Comparison of ENCODE assay signal across 1 cellular context in the genomic region with DNA sequence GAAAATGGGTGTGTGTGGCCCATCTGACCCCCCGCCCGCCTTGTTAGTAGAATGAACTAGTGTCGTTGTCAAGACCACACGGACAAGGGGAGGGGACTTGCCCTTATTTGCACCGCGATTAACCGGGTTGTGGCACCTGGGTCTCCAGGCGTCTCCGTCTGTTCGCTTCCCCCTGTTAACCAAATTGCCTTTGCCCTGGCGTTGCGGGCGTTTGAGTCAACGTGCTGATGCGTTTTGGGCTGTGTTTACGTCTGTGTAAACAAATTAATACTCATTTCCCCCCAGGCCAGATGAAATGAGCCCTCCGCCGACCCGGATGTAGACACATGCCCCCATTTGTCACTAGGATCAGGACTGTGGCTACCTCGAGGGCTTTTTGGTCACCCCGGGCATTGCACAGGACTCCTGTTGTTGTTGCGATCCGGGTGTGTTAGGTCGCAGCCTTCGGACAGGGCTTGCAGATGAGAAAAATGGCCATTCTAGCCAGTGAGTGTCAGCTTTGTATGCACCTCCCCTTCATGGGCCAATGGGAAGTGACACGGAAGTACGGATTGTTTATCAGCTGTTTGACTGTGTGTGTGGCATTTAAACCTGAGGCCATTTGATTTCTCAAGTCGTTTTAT.
TF ChIP-seq lines count a peak whose summit lies in the region.

No MANE protein-coding gene starts in this region.

TF ChIP-seq in IMR-90, 13 proteins besides CTCF, POLR2A, EP300 and RAD21:
- TF ChIP-seq SMC3 (IDR thresholded peaks at IDR 0.05; ENCODE audit: low read depth, low read length), result no peak
- TF ChIP-seq CEBPB (IDR thresholded peaks at IDR 0.05; ENCODE audit: low read depth, low read length), result peak; percentile 17; the same call in 1 of the 2 replicates
- TF ChIP-seq MAFK (IDR thresholded peaks at IDR 0.05; ENCODE audit: low read depth, low read length), result no peak
- TF ChIP-seq MAZ (IDR thresholded peaks at IDR 0.05; ENCODE audit: borderline replicate concordance, low read depth, low read length), result no peak
- no peak for TF ChIP-seq USF2 (IDR thresholded peaks at IDR 0.05; ENCODE audit: low read depth, low read length)
- no peak for TF ChIP-seq BHLHE40 (IDR thresholded peaks at IDR 0.05; ENCODE audit: low read depth, low read length)
- TF ChIP-seq NFE2L2 (IDR thresholded peaks at IDR 0.05; ENCODE audit: low read depth, low read length), result no peak
- no peak for TF ChIP-seq FOS (IDR thresholded peaks at IDR 0.05; ENCODE audit: low read depth, low read length)
